Comparison of ENCODE assay signal across 17 cellular contexts in the genomic region with DNA sequence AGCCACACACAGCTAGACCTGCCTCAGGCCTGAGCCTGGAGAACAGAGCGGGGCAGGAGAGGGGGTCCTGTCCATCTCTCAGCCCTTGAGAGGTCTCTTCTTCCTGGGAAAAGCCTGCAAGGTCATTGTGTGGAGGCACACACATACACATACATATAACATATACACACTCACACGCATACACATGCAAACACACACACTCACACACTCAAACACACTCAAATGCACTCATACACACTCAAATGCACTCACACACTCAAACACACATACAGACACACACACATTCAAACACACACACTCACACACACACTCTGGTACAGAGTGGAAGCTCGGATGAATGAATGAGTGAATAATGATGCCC. TPM values are rescaled to one million over a fixed set of nuclear protein-coding genes. Genes with fewer than 3 reads are reported as not detected.
DNase-seq lines count a peak whose midpoint lies in the region; TF ChIP-seq lines count a peak whose summit lies in the region.
"Had no signal": no experiment of that assay in that cellular context is flagged by ENCODE, and none has a peak within 500 bp of the region (broad histone marks: within the 10 kb centered on the region; RNA-seq: fewer than 3 reads in every experiment).

No MANE protein-coding gene starts in this region.

- no peak overlapping the region for H2AFZ ChIP-seq in osteoblast (ENCODE audit: low read length)

- no peak for TF ChIP-seq POLR2A in Peyer's patch (IDR thresholded peaks at IDR 0.05)

- DNase-seq in Peyer's patch (no peak), osteoblast (ENCODE audit: insufficient read length, low spot score, missing footprints) (no peak), T-helper 9 cell (no peak), HAP-1 (ENCODE audit: low spot score in 2 of 2) (no peak)
- no peak for DNase-seq in effector CD8-positive, alpha-beta T cell (lab: John Stamatoyannopoulos, UW)
- DNase-seq: COR-L47, DMS153, H7, NCI-H1417 treated with DMSO at 0.1 percent for 48 hours, NCI-H2081 treated with DMSO at 0.1 percent for 48 hours, SHP77 treated with DMSO at 0.1 percent for 48 hours had no signal

- H3K79me2 ChIP-seq in osteoblast (ENCODE audit: insufficient read depth, low read length): no peaks in the 10 kb centered on the region

- H3K4me2 ChIP-seq in BLaER1 treated with 17β-estradiol and CSF1 and Interleukin-3, amounts not matched to agents 10 nM and 100 nM: peak overlapping the region; percentile 46 to 84 (median 67); a peak in 21 of 22 replicates
- H3K4me2 ChIP-seq in osteoblast (ENCODE audit: insufficient read depth, low read length): no peak overlapping the region

- H3K27me3 ChIP-seq in BLaER1 treated with 17β-estradiol and CSF1 and Interleukin-3, amounts not matched to agents 10 nM and 100 nM: no peaks in the 10 kb centered on the region
- H3K27me3 ChIP-seq in Peyer's patch: no peaks in the 10 kb centered on the region
- H3K27me3 ChIP-seq in iPS-15b (ENCODE audit: control insufficient read depth, insufficient read depth, low read length): no peaks in the 10 kb centered on the region
- H3K27me3 ChIP-seq in rectal smooth muscle tissue (ENCODE audit: control insufficient read depth, insufficient read depth, low read length): no peaks in the 10 kb centered on the region
- H3K27me3 ChIP-seq in osteoblast (ENCODE audit: insufficient read depth, low read length): no peaks in the 10 kb centered on the region
- no peaks in the 10 kb centered on the region for H3K27me3 ChIP-seq in HAP-1 (ENCODE audit: low read depth)

- H3K9me3 ChIP-seq in BLaER1 treated with 17β-estradiol and CSF1 and Interleukin-3, amounts not matched to agents 10 nM and 100 nM (replicated peaks in 1 of 11): no peaks in the 10 kb centered on the region
- H3K9me3 ChIP-seq in Peyer's patch (no peaks in the 10 kb centered on the region), iPS-15b (ENCODE audit: control insufficient read depth, insufficient read depth, low read length) (no peaks in the 10 kb centered on the region), osteoblast (ENCODE audit: low read depth, low read length) (no peaks in the 10 kb centered on the region), HAP-1 (no peaks in the 10 kb centered on the region)

- H3K4me3 ChIP-seq in BLaER1 treated with 17β-estradiol and CSF1 and Interleukin-3, amounts not matched to agents 10 nM and 100 nM: no peak overlapping the region
- H3K4me3 ChIP-seq in Peyer's patch (peak overlapping the region in 3 of 4 donors; percentile 6 to 60 (median 52)), iPS-15b (ENCODE audit: low read depth, low read length) (no peak overlapping the region), rectal smooth muscle tissue (ENCODE audit: low read length) (peak overlapping the region; percentile 64), osteoblast (ENCODE audit: insufficient read depth, low read length) (no peak overlapping the region), HAP-1 (no peak overlapping the region)

- H3K4me1 ChIP-seq in BLaER1 treated with 17β-estradiol and CSF1 and Interleukin-3, amounts not matched to agents 10 nM and 100 nM: peaks cover 34 to 67% (median 56%) of the 10 kb centered on the region in 10 experiments
- H3K4me1 ChIP-seq in Peyer's patch (peaks cover 0 to 23% (median 0%) of the 10 kb centered on the region in 4 donors), iPS-15b (ENCODE audit: control insufficient read depth, insufficient read depth, low read length) (peaks cover 3% of the 10 kb centered on the region), rectal smooth muscle tissue (ENCODE audit: control insufficient read depth, insufficient read depth, low read length) (no peaks in the 10 kb centered on the region), osteoblast (ENCODE audit: insufficient read depth, low read length) (no peaks in the 10 kb centered on the region), HAP-1 (no peaks in the 10 kb centered on the region)

- H4K20me1 ChIP-seq in BLaER1 treated with 17β-estradiol and CSF1 and Interleukin-3, amounts not matched to agents 10 nM and 100 nM: no peaks in the 10 kb centered on the region
- no peaks in the 10 kb centered on the region for H4K20me1 ChIP-seq in osteoblast (ENCODE audit: insufficient read depth, low read length)

- no peaks in the 10 kb centered on the region for H3K36me3 ChIP-seq in BLaER1 treated with 17β-estradiol and CSF1 and Interleukin-3, amounts not matched to agents 10 nM and 100 nM
- H3K36me3 ChIP-seq in Peyer's patch: no peaks in the 10 kb centered on the region
- no peaks in the 10 kb centered on the region for H3K36me3 ChIP-seq in iPS-15b (ENCODE audit: control insufficient read depth, insufficient read depth, low read length)
- H3K36me3 ChIP-seq in rectal smooth muscle tissue (ENCODE audit: control insufficient read depth, insufficient read depth, low read length): no peaks in the 10 kb centered on the region
- no peaks in the 10 kb centered on the region for H3K36me3 ChIP-seq in osteoblast (ENCODE audit: insufficient read depth, low read length)
- no peaks in the 10 kb centered on the region for H3K36me3 ChIP-seq in HAP-1 (replicated peaks)

- in situ Hi-C loops in HAP-1 (cut with MboI; ENCODE audit: low sequenced_read_pairs): no loop called here

- H3K27ac ChIP-seq in BLaER1 treated with 17β-estradiol and CSF1 and Interleukin-3, amounts not matched to agents 10 nM and 100 nM: peak overlapping the region in 8 of 11 experiments; percentile 6 to 66 (median 38); a peak in 12 of 22 replicates
- peak overlapping the region in 3 of 4 donors; percentile 75 to 95 (median 87) for H3K27ac ChIP-seq in Peyer's patch
- no peak overlapping the region for H3K27ac ChIP-seq in rectal smooth muscle tissue (ENCODE audit: low read depth, low read length)
- H3K27ac ChIP-seq in osteoblast (ENCODE audit: low read depth, low read length): no peak overlapping the region

- TF ChIP-seq CTCF in Peyer's patch (IDR thresholded peaks at IDR 0.05): no peak
- no peak for TF ChIP-seq CTCF in osteoblast (IDR thresholded peaks at IDR 0.05; ENCODE audit: extremely low read depth, low read depth, low read length)

- peak overlapping the region in 9 of 11 experiments; percentile 3 to 59 (median 36); a peak in 9 of 22 replicates for H3K9ac ChIP-seq in BLaER1 treated with 17β-estradiol and CSF1 and Interleukin-3, amounts not matched to agents 10 nM and 100 nM
- H3K9ac ChIP-seq in iPS-15b (ENCODE audit: low read depth, low read length) (peak overlapping the region; percentile 6), rectal smooth muscle tissue (ENCODE audit: low read length) (peak overlapping the region; percentile 42)

RNA-seq across cellular contexts. Expression of a gene that starts 0.5 kb away (rescaled TPM):
- 100 to 1,000 TPM in 2 of 4 donors, 10 to 100 TPM in 2; 22.3 to 114 (median 70.1) TPM for total RNA-seq in Peyer's patch
- not detected in 2 replicates for total RNA-seq in osteoblast
- total RNA-seq: A673, HT1080, LHCN-M2 had no signal

Comparison
In these comparisons a context has a peak if more than half of its experiments do, and no peak if none do; other contexts are left out.
1. H3K27ac ChIP-seq: peak in BLaER1 treated with 17β-estradiol and CSF1 and Interleukin-3, amounts not matched to agents 10 nM and 100 nM (8 of 11) and Peyer's patch (3 of 4); none in rectal smooth muscle tissue (single experiment) and osteoblast (single experiment).
2. H3K4me3 ChIP-seq: peak in Peyer's patch (3 of 4) and rectal smooth muscle tissue (single experiment); none in BLaER1 treated with 17β-estradiol and CSF1 and Interleukin-3, amounts not matched to agents 10 nM and 100 nM (0 of 10), iPS-15b (single experiment), osteoblast (single experiment) and HAP-1 (single experiment).
3. RNA of a gene that starts 0.5 kb away (total RNA-seq): 22.3 to 114 TPM in Peyer's patch; not detected in osteoblast; every median in the first group is over 10 times any median in the second.
4. Peak in every context shown above with its lines, with median percentiles within 50 percentile points of each other: H3K9ac ChIP-seq.